1 cellular context compared by ENCODE assay signal in the genomic region with DNA sequence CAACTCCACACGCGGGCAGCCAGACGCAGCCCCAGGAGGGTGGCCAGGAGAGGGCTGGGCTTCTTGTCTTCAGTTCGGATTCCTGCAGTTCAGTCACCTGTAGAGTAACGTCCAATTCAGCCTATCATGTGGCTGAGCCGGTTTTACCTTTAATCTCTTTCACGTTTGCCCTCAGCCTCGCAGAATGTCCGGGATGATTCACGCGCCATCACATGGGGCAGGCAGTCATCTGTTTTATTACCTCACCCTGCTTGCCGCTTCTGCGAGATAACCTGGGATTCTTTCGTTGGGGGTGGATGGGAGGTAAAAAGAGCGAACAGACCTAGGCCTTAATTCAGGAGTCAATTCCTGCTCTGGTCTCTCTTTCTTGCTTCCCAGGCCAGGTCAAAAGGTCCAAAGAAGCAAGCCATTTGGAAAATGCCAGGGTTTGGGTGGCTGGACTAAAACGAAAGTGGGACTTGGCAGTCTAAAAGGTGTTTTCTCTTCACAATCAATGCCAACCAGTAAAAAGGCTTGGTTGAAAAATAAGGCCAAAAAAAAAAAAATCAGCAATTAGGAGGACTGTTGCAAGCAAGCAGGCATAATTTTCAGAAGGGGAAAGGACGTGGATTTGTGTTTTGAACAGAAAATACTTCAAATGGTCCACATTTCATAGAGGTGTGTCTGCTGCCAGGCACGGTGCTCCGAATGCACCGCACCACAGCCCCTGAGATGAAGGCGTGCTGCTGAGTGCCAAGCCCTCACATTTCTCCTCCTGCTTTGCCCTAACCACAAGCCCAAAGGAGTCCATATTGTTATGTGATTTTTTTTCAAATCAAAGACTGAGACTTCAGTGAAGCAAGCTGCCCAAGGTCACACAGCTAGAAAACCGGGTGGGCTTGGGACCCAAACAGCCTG.
TF ChIP-seq lines count a peak whose summit lies in the region.

No MANE protein-coding gene starts in this region.

TF ChIP-seq in HepG2, 621 proteins besides CTCF, POLR2A, EP300 and RAD21 (continued from another document and continues in another):
- TF ChIP-seq, protein P1, sequence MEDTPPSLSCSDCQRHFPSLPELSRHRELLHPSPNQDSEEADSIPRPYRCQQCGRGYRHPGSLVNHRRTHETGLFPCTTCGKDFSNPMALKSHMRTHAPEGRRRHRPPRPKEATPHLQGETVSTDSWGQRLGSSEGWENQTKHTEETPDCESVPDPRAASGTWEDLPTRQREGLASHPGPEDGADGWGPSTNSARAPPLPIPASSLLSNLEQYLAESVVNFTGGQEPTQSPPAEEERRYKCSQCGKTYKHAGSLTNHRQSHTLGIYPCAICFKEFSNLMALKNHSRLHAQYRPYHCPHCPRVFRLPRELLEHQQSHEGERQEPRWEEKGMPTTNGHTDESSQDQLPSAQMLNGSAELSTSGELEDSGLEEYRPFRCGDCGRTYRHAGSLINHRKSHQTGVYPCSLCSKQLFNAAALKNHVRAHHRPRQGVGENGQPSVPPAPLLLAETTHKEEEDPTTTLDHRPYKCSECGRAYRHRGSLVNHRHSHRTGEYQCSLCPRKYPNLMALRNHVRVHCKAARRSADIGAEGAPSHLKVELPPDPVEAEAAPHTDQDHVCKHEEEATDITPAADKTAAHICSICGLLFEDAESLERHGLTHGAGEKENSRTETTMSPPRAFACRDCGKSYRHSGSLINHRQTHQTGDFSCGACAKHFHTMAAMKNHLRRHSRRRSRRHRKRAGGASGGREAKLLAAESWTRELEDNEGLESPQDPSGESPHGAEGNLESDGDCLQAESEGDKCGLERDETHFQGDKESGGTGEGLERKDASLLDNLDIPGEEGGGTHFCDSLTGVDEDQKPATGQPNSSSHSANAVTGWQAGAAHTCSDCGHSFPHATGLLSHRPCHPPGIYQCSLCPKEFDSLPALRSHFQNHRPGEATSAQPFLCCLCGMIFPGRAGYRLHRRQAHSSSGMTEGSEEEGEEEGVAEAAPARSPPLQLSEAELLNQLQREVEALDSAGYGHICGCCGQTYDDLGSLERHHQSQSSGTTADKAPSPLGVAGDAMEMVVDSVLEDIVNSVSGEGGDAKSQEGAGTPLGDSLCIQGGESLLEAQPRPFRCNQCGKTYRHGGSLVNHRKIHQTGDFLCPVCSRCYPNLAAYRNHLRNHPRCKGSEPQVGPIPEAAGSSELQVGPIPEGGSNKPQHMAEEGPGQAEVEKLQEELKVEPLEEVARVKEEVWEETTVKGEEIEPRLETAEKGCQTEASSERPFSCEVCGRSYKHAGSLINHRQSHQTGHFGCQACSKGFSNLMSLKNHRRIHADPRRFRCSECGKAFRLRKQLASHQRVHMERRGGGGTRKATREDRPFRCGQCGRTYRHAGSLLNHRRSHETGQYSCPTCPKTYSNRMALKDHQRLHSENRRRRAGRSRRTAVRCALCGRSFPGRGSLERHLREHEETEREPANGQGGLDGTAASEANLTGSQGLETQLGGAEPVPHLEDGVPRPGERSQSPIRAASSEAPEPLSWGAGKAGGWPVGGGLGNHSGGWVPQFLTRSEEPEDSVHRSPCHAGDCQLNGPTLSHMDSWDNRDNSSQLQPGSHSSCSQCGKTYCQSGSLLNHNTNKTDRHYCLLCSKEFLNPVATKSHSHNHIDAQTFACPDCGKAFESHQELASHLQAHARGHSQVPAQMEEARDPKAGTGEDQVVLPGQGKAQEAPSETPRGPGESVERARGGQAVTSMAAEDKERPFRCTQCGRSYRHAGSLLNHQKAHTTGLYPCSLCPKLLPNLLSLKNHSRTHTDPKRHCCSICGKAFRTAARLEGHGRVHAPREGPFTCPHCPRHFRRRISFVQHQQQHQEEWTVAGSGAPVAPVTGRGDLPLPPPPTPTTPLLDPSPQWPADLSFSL (CRISPR knock-in tag; IDR thresholded peaks at IDR 0.05), result no peak
- TF ChIP-seq BCL6 (CRISPR knock-in tag; IDR thresholded peaks at IDR 0.05), result no peak
- TF ChIP-seq, protein P2, sequence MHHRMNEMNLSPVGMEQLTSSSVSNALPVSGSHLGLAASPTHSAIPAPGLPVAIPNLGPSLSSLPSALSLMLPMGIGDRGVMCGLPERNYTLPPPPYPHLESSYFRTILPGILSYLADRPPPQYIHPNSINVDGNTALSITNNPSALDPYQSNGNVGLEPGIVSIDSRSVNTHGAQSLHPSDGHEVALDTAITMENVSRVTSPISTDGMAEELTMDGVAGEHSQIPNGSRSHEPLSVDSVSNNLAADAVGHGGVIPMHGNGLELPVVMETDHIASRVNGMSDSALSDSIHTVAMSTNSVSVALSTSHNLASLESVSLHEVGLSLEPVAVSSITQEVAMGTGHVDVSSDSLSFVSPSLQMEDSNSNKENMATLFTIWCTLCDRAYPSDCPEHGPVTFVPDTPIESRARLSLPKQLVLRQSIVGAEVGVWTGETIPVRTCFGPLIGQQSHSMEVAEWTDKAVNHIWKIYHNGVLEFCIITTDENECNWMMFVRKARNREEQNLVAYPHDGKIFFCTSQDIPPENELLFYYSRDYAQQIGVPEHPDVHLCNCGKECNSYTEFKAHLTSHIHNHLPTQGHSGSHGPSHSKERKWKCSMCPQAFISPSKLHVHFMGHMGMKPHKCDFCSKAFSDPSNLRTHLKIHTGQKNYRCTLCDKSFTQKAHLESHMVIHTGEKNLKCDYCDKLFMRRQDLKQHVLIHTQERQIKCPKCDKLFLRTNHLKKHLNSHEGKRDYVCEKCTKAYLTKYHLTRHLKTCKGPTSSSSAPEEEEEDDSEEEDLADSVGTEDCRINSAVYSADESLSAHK (CRISPR knock-in tag; IDR thresholded peaks at IDR 0.05; ENCODE audit: borderline replicate concordance), result no peak
- TF ChIP-seq, protein P3, sequence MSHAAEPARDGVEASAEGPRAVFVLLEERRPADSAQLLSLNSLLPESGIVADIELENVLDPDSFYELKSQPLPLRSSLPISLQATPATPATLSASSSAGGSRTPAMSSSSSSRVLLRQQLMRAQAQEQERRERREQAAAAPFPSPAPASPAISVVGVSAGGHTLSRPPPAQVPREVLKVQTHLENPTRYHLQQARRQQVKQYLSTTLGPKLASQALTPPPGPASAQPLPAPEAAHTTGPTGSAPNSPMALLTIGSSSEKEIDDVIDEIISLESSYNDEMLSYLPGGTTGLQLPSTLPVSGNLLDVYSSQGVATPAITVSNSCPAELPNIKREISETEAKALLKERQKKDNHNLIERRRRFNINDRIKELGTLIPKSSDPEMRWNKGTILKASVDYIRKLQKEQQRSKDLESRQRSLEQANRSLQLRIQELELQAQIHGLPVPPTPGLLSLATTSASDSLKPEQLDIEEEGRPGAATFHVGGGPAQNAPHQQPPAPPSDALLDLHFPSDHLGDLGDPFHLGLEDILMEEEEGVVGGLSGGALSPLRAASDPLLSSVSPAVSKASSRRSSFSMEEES (CRISPR knock-in tag; IDR thresholded peaks at IDR 0.05), result peak; percentile 83
- no peak for TF ChIP-seq ZKSCAN5 (CRISPR knock-in tag; IDR thresholded peaks at IDR 0.05)
- no peak for TF ChIP-seq ZNF143 (CRISPR knock-in tag; IDR thresholded peaks at IDR 0.05)
- 0 out of 2 replicates have a peak, but pooled peaks have one; percentile 15 for TF ChIP-seq FOSL1 (CRISPR knock-in tag; IDR thresholded peaks at IDR 0.05; ENCODE audit: borderline replicate concordance)
- 0 out of 2 replicates have a peak, but pooled peaks have one; percentile 51 for TF ChIP-seq ZNF792 (CRISPR knock-in tag; IDR thresholded peaks at IDR 0.05)
- TF ChIP-seq ZNF292 (CRISPR knock-in tag; IDR thresholded peaks at IDR 0.05; ENCODE audit: borderline replicate concordance, low read depth), result no peak
- peak; percentile 37; the same call in 1 of the 2 replicates for TF ChIP-seq ELF3 (CRISPR knock-in tag; IDR thresholded peaks at IDR 0.05)
- TF ChIP-seq ZBTB20 (CRISPR knock-in tag; IDR thresholded peaks at IDR 0.05; ENCODE audit: borderline replicate concordance, low read depth), result no peak
- TF ChIP-seq IRF2 (CRISPR knock-in tag; IDR thresholded peaks at IDR 0.05), result peak; percentile 50; the same call in 1 of the 2 replicates
- TF ChIP-seq, protein P4, sequence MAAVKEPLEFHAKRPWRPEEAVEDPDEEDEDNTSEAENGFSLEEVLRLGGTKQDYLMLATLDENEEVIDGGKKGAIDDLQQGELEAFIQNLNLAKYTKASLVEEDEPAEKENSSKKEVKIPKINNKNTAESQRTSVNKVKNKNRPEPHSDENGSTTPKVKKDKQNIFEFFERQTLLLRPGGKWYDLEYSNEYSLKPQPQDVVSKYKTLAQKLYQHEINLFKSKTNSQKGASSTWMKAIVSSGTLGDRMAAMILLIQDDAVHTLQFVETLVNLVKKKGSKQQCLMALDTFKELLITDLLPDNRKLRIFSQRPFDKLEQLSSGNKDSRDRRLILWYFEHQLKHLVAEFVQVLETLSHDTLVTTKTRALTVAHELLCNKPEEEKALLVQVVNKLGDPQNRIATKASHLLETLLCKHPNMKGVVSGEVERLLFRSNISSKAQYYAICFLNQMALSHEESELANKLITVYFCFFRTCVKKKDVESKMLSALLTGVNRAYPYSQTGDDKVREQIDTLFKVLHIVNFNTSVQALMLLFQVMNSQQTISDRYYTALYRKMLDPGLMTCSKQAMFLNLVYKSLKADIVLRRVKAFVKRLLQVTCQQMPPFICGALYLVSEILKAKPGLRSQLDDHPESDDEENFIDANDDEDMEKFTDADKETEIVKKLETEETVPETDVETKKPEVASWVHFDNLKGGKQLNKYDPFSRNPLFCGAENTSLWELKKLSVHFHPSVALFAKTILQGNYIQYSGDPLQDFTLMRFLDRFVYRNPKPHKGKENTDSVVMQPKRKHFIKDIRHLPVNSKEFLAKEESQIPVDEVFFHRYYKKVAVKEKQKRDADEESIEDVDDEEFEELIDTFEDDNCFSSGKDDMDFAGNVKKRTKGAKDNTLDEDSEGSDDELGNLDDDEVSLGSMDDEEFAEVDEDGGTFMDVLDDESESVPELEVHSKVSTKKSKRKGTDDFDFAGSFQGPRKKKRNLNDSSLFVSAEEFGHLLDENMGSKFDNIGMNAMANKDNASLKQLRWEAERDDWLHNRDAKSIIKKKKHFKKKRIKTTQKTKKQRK (IDR thresholded peaks at IDR 0.05; ENCODE audit: low read length), result no peak
- no peak for TF ChIP-seq ZNF383 (CRISPR knock-in tag; IDR thresholded peaks at IDR 0.05; ENCODE audit: borderline replicate concordance)
- TF ChIP-seq NCOA1 (CRISPR knock-in tag; IDR thresholded peaks at IDR 0.05), result no peak
- peak; percentile 30; the same call in 1 of the 2 replicates for TF ChIP-seq KAT8 (CRISPR knock-in tag; IDR thresholded peaks at IDR 0.05)
- no peak for TF ChIP-seq ATF7 (IDR thresholded peaks at IDR 0.05)
- 0 out of 2 replicates have a peak, but pooled peaks have one; percentile 51 for TF ChIP-seq ATF7 (CRISPR knock-in tag; IDR thresholded peaks at IDR 0.05)
- TF ChIP-seq, protein P5, sequence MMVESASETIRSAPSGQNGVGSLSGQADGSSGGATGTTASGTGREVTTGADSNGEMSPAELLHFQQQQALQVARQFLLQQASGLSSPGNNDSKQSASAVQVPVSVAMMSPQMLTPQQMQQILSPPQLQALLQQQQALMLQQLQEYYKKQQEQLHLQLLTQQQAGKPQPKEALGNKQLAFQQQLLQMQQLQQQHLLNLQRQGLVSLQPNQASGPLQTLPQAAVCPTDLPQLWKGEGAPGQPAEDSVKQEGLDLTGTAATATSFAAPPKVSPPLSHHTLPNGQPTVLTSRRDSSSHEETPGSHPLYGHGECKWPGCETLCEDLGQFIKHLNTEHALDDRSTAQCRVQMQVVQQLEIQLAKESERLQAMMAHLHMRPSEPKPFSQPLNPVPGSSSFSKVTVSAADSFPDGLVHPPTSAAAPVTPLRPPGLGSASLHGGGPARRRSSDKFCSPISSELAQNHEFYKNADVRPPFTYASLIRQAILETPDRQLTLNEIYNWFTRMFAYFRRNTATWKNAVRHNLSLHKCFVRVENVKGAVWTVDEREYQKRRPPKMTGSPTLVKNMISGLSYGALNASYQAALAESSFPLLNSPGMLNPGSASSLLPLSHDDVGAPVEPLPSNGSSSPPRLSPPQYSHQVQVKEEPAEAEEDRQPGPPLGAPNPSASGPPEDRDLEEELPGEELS (CRISPR knock-in tag; IDR thresholded peaks at IDR 0.05), result 0 out of 2 replicates have a peak, but pooled peaks have one; percentile 34
- TF ChIP-seq KDM2A (CRISPR knock-in tag; IDR thresholded peaks at IDR 0.05; ENCODE audit: borderline replicate concordance, low read depth), result peak; percentile 69; the same call in 1 of the 2 replicates
- no peak for TF ChIP-seq MTF2 (CRISPR knock-in tag; IDR thresholded peaks at IDR 0.05; ENCODE audit: borderline replicate concordance)
- no peak for TF ChIP-seq HOXA5 (CRISPR knock-in tag; IDR thresholded peaks at IDR 0.05)
- no peak for TF ChIP-seq ZNF766 (CRISPR knock-in tag; IDR thresholded peaks at IDR 0.05; ENCODE audit: borderline replicate concordance)
- no peak for TF ChIP-seq TSC22D2 (CRISPR knock-in tag; IDR thresholded peaks at IDR 0.05; ENCODE audit: borderline replicate concordance)
- TF ChIP-seq ZNF788 (CRISPR knock-in tag; IDR thresholded peaks at IDR 0.05; ENCODE audit: borderline replicate concordance), result no peak
- TF ChIP-seq, protein P6, sequence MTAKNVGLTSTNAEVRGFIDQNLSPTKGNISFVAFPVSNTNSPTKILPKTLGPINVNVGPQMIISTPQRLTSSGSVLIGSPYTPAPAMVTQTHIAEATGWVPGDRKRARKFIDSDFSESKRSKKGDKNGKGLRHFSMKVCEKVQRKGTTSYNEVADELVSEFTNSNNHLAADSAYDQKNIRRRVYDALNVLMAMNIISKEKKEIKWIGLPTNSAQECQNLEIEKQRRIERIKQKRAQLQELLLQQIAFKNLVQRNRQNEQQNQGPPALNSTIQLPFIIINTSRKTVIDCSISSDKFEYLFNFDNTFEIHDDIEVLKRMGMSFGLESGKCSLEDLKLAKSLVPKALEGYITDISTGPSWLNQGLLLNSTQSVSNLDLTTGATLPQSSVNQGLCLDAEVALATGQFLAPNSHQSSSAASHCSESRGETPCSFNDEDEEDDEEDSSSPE (CRISPR knock-in tag; IDR thresholded peaks at IDR 0.05), result no peak
- no peak for TF ChIP-seq FIP1L1 (IDR thresholded peaks at IDR 0.05; ENCODE audit: borderline replicate concordance, insufficient read depth, low read depth, low read length)
- TF ChIP-seq FOSL2 (CRISPR knock-in tag; IDR thresholded peaks at IDR 0.05), result peak; percentile 91
- TF ChIP-seq ZNF883 (CRISPR knock-in tag; IDR thresholded peaks at IDR 0.05; ENCODE audit: not compliant biosample characterization), result no peak
- TF ChIP-seq ZNF10 (CRISPR knock-in tag; IDR thresholded peaks at IDR 0.05; ENCODE audit: borderline replicate concordance, low read depth), result no peak
- TF ChIP-seq TBP (CRISPR knock-in tag; IDR thresholded peaks at IDR 0.05), result no peak
- TF ChIP-seq SOX13 (IDR thresholded peaks at IDR 0.05), result no peak
- TF ChIP-seq SOX13 (CRISPR knock-in tag; conservative IDR thresholded peaks at IDR 0.05 in 1 of 2, IDR thresholded peaks at IDR 0.05 in 1 of 2), result no peak
- TF ChIP-seq, protein P7, sequence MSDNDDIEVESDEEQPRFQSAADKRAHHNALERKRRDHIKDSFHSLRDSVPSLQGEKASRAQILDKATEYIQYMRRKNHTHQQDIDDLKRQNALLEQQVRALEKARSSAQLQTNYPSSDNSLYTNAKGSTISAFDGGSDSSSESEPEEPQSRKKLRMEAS (IDR thresholded peaks at IDR 0.05), result peak; percentile 66
- TF ChIP-seq, protein P8, sequence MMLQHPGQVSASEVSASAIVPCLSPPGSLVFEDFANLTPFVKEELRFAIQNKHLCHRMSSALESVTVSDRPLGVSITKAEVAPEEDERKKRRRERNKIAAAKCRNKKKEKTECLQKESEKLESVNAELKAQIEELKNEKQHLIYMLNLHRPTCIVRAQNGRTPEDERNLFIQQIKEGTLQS (CRISPR knock-in tag; IDR thresholded peaks at IDR 0.05), result peak; percentile 76
